1 cellular context compared by ENCODE assay signal in the genomic region with DNA sequence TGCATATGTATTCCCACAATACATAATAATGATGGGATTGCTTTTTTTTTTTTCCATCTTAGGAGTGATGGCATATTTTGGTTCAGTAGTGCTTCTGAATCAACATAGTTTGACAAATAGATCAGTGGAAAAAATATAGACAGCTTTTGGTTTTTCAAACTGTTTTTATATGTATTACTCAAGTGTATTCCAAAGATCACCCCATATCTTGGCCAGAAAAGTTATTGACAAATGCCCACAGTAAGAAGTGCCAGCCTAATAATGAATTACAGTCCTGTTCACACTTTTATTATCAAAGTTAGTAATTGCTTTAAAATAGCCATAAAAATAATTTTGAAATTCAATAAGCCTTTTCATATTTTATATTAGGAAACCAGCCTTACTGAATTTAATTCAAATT.
TF ChIP-seq lines count a peak whose summit lies in the region.

No MANE protein-coding gene starts in this region.

TF ChIP-seq in HepG2, 621 proteins besides CTCF, POLR2A, EP300 and RAD21 (continued from another document):
- TF ChIP-seq, protein P1, sequence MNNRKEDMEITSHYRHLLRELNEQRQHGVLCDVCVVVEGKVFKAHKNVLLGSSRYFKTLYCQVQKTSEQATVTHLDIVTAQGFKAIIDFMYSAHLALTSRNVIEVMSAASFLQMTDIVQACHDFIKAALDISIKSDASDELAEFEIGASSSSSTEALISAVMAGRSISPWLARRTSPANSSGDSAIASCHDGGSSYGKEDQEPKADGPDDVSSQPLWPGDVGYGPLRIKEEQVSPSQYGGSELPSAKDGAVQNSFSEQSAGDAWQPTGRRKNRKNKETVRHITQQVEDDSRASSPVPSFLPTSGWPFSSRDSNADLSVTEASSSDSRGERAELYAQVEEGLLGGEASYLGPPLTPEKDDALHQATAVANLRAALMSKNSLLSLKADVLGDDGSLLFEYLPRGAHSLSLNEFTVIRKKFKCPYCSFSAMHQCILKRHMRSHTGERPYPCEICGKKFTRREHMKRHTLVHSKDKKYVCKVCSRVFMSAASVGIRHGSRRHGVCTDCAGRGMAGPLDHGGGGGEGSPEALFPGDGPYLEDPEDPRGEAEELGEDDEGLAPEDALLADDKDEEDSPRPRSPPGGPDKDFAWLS (CRISPR knock-in tag; IDR thresholded peaks at IDR 0.05; ENCODE audit: borderline replicate concordance): no peak
- TF ChIP-seq ZNF256 (CRISPR knock-in tag; conservative IDR thresholded peaks at IDR 0.05) (no peak), ZNF354B (CRISPR knock-in tag; IDR thresholded peaks at IDR 0.05) (no peak), STAT5B (CRISPR knock-in tag; IDR thresholded peaks at IDR 0.05) (no peak), ZNF607 (CRISPR knock-in tag; IDR thresholded peaks at IDR 0.05; ENCODE audit: borderline replicate concordance) (no peak)
